ENCODE assay signal across 11 cellular contexts in the genomic region with DNA sequence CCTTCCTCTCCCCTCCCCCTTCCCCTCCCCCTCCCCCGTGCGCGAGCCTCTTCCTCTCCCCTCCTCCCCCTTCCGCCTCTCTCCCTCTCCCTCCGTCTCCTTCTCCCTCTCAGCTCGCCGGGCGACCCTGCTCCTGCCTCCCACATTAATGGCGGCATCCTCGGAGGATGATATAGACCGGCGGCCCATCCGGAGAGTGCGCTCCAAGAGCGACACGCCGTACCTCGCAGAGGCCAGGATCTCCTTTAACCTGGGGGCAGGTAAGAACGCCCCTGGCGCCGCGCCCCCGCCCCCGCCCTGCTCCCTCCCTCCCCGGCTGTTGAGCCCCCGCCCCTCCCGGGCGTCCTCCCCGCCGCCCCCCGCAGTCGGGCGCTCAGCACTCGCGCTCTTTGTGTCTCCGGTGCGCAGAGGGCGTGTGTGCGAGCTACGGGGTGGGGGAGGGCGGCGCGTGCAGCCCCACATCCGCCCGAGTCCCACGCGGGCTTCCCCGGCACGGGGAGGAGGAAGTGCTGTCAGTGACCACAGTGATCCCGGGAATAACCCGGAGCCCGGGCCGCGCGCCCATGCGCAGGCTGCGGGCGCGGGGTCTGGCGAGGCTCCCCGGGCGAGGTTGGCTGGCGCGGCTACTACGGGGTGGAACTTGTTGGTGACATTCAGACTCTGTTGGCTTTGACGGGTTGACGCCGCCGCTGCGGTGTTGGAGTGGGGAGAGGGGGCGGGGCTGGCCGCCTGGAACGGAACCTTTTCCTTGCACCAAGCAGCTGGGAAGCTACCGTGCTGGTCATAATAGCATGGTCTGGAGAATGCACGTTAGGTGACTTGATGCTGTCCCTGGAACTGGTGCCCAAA. TPM values are rescaled to one million over a fixed set of nuclear protein-coding genes. Genes with fewer than 3 reads are reported as not detected.
DNase-seq lines count a peak whose midpoint lies in the region; ATAC-seq and TF ChIP-seq lines count a peak whose summit lies in the region.
"Had no signal": no experiment of that assay in that cellular context is flagged by ENCODE, and none has a peak within 500 bp of the region (broad histone marks: within the 10 kb centered on the region; RNA-seq: fewer than 3 reads in every experiment).

No MANE protein-coding gene starts in this region.

- H3K9me3 Mint-ChIP-seq in osteocyte (ENCODE audit: unreplicated experiment) = peaks cover 5% of the 10 kb centered on the region

- peaks cover 6% of the 10 kb centered on the region for H3K4me1 Mint-ChIP-seq in osteocyte (ENCODE audit: unreplicated experiment)

- peak overlapping the region; percentile 60 for H3K4me3 Mint-ChIP-seq in osteocyte (ENCODE audit: unreplicated experiment)
- H3K4me3 Mint-ChIP-seq: activated T-cell treated with anti-CD3 and anti-CD28 coated beads, Interleukin-2, amount 50 U/mL, for 24 hours had no signal

- H3K36me3 Mint-ChIP-seq in osteocyte (ENCODE audit: unreplicated experiment) = no peaks in the 10 kb centered on the region

- H3K27ac Mint-ChIP-seq in osteocyte (ENCODE audit: unreplicated experiment) = no peak overlapping the region
- H3K27ac Mint-ChIP-seq: activated T-cell treated with anti-CD3 and anti-CD28 coated beads, Interleukin-2, amount 50 U/mL, for 24 hours had no signal

- H3K27me3 Mint-ChIP-seq in osteocyte (ENCODE audit: unreplicated experiment) = peaks cover 46% of the 10 kb centered on the region

- DNase-seq in ELF-1 (ENCODE audit: low read depth, low spot score) (peak; percentile 71), NCI-H2029 treated with DMSO at 0.1 percent for 48 hours (lab: John Stamatoyannopoulos, UW) (peak; percentile 47), ecto neural progenitor cell (ENCODE audit: low spot score) (peak; percentile 68), osteocyte (ENCODE audit: extremely low spot score, unreplicated experiment) (no peak), T-helper 1 cell (no peak)
- DNase-seq: activated T-cell treated with anti-CD3 and anti-CD28 coated beads, Interleukin-2, amount 50 U/mL, for 24 hours; GOT3; mammary epithelial cell had no signal

- TF ChIP-seq CTCF in osteocyte (IDR thresholded peaks at IDR 0.05) = no peak

- ATAC-seq in HG03025 (IDR thresholded peaks at IDR 0.05; ENCODE audit: low FRiP score, unreplicated experiment) = no peak
- no peak for ATAC-seq in GM19035 (IDR thresholded peaks at IDR 0.05; ENCODE audit: unreplicated experiment)
- no peak for ATAC-seq in HG03095 (IDR thresholded peaks at IDR 0.05; ENCODE audit: unreplicated experiment)

RNA-seq across cellular contexts. Expression of gene PHACTR1, which starts 33.2 kb away (rescaled TPM):
- 1.0 and 1.6 TPM in 2 replicates for total RNA-seq in osteocyte

Comparison
In these comparisons a context has a peak if more than half of its experiments do, and no peak if none do; other contexts are left out.
1. DNase-seq: peak in ELF-1 (single experiment), NCI-H2029 treated with DMSO at 0.1 percent for 48 hours (single experiment) and ecto neural progenitor cell (single experiment); none in osteocyte (single experiment) and T-helper 1 cell (0 of 5).